19 cellular contexts compared by ENCODE assay signal in genomic region chr10:20254497-20254896, GRCh38.
"Had no signal": no experiment of that assay in that cellular context is flagged by ENCODE, and none has a peak within 500 bp of the region (broad histone marks: within the 10 kb centered on the region; RNA-seq: fewer than 3 reads in every experiment).

No MANE protein-coding gene starts in this region.

- H3K4me3 Mint-ChIP-seq: IgD-negative memory B cell had no signal

- H3K4me1 Mint-ChIP-seq: IgD-negative memory B cell had no signal

- H3K9me3 ChIP-seq: SK-N-SH had no signal

- DNase-seq: Kasumi-1, MM.1S, NCI-H1092 treated with DMSO at 0.1 percent for 48 hours, NCI-H1436, NCI-H187, NCI-H2029, NCI-H2081 treated with DMSO at 0.1 percent for 48 hours, NCI-H2171, NCI-H510A, NCI-H524 treated with DMSO at 0.1 percent for 48 hours, NCI-H69, NCI-H774, RPMI8226, SHP77, SK-N-SH had no signal

- H3K27me3 Mint-ChIP-seq: IgD-negative memory B cell had no signal

- ATAC-seq: K562 had no signal

- H3K27ac ChIP-seq: HL-60, KMS-11 had no signal

- H3K27ac Mint-ChIP-seq: IgD-negative memory B cell had no signal

- H3K4me2 ChIP-seq: KMS-11, SK-N-SH had no signal

- H3K36me3 Mint-ChIP-seq: IgD-negative memory B cell had no signal

- H3K9ac ChIP-seq: KMS-11, SK-N-SH had no signal

- H3K4me3 ChIP-seq: K562 had no signal
